Comparison of ENCODE assay signal across 8 cellular contexts in the genomic region with DNA sequence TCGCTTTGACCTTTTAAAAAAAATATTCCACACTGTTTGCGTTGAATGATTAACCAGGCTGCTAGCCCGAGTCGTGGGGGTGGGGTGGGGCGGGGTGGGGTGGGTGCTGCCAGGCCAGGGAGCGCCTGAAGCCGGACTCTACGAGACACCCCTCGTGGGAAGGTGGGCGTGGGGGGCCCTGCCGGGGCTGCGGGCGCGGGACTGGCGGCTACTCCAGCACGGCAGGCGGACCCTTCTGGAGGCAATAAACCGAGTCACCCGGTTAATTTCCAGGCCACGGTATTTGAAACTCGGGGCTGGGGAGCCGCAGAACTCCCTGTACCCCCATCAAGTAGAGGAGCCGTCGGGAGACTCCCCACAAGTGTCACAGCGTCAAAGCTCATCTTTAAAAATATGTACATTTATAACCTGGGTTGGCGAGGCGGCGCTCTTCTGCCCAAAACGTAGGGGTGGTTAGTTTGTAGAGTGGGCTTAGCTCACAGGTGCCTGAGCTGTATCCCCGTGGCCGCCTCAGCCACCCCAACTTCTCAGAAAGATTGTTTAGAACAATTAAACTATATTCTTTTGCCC. TPM values are rescaled to one million over a fixed set of nuclear protein-coding genes. Genes with fewer than 3 reads are reported as not detected.
DNase-seq lines count a peak whose midpoint lies in the region; FAIRE-seq and TF ChIP-seq lines count a peak whose summit lies in the region.

No MANE protein-coding gene starts in this region.

- H3K9me3 ChIP-seq in Peyer's patch = no peaks in the 10 kb centered on the region
- no peaks in the 10 kb centered on the region for H3K9me3 ChIP-seq in small intestine (ENCODE audit: control insufficient read depth, low read depth)

- peaks cover under 1% of the 10 kb centered on the region for H3K36me3 Mint-ChIP-seq in activated naive CD8-positive, alpha-beta T cell

- H3K4me3 ChIP-seq in Peyer's patch (peak overlapping the region; percentile 69 to 96 (median 87)), small intestine (ENCODE audit: low read depth in 1 of 2, low read length in 2 of 2) (peak overlapping the region; percentile 90 to 99)

- H3K4me1 ChIP-seq in Peyer's patch = peaks cover 0 to 35% (median 13%) of the 10 kb centered on the region in 4 donors
- peaks cover 2 to 5% of the 10 kb centered on the region in 2 donors for H3K4me1 ChIP-seq in small intestine (ENCODE audit: control insufficient read depth in 2 of 2, insufficient read depth in 1 of 2, low read depth in 1 of 2, low read length in 1 of 2)

- 0 to 1% (median 1%) methylated on average over 30 to 31 of the region's 31 CpGs for WGBS in small intestine, 3 donors

- H3K27me3 Mint-ChIP-seq in activated naive CD8-positive, alpha-beta T cell = no peaks in the 10 kb centered on the region

- H3K27ac Mint-ChIP-seq in activated naive CD8-positive, alpha-beta T cell = peak overlapping the region; percentile 93

- no peaks in the 10 kb centered on the region for H3K9me3 Mint-ChIP-seq in activated naive CD8-positive, alpha-beta T cell (ENCODE audit: low read depth)

- H3K4me1 Mint-ChIP-seq in activated naive CD8-positive, alpha-beta T cell (ENCODE audit: low read depth) = peaks cover 44% of the 10 kb centered on the region

- H3K4me3 Mint-ChIP-seq in activated naive CD8-positive, alpha-beta T cell = peak overlapping the region; percentile 88

- peak; percentile 51 for DNase-seq in NCI-H82 (lab: John Stamatoyannopoulos, UW)
- no peak for DNase-seq in NCI-H82 treated with DMSO at 0.1 percent for 48 hours (lab: John Stamatoyannopoulos, UW; ENCODE audit: unreplicated experiment)
- peak; percentile 60 to 68 (median 63) for DNase-seq in Peyer's patch
- peak; percentile 34 for DNase-seq in hepatic stellate cell (ENCODE audit: low spot score)
- DNase-seq in small intestine = peak; percentile 64
- no peak for DNase-seq in HTR-8/SVneo (ENCODE audit: insufficient read length, low spot score)
- DNase-seq in NK-92 treated with Interleukin-12 subunit alpha and Interleukin-12 subunit beta, amount 100 ng/mL, for 24 hours (lab: John Stamatoyannopoulos, UW) = no peak

- no peak for TF ChIP-seq CTCF in Peyer's patch (IDR thresholded peaks at IDR 0.05)

- no peak for TF ChIP-seq POLR2A in Peyer's patch (IDR thresholded peaks at IDR 0.05)

- peak overlapping the region; percentile 93 to 99 (median 98) for H3K27ac ChIP-seq in Peyer's patch
- peak overlapping the region; percentile 64 to 94 for H3K27ac ChIP-seq in small intestine (ENCODE audit: low read depth in 1 of 2, low read length in 1 of 2)

- H3K36me3 ChIP-seq in Peyer's patch = no peaks in the 10 kb centered on the region
- H3K36me3 ChIP-seq in small intestine (ENCODE audit: control insufficient read depth in 2 of 2, insufficient read depth in 2 of 2, low read length in 2 of 2) = no peaks in the 10 kb centered on the region

- FAIRE-seq in small intestine (lab: Jason Lieb, UNC) (no peak), HTR-8/SVneo (lab: Jason Lieb, UNC) (no peak)

- H3K27me3 ChIP-seq in Peyer's patch = no peaks in the 10 kb centered on the region
- no peaks in the 10 kb centered on the region for H3K27me3 ChIP-seq in small intestine (ENCODE audit: control insufficient read depth in 2 of 2, insufficient read depth in 2 of 2, low read length in 2 of 2)

RNA-seq across cellular contexts. Expression of a gene that starts 1.2 kb away (rescaled TPM):
- 10 to 100 TPM in 3 of 4 donors, 1 to 10 TPM in 1; 5.8 to 25.6 (median 18.7) TPM for total RNA-seq in Peyer's patch
- 10 to 100 TPM; 13.4 to 24.3 (median 14.1) TPM for polyA plus RNA-seq in small intestine

Comparison
In these comparisons a context has a peak if more than half of its experiments do, and no peak if none do; other contexts are left out.
1. DNase-seq: peak in NCI-H82 (single experiment), Peyer's patch (3 of 3), hepatic stellate cell (single experiment) and small intestine (single experiment); none in NCI-H82 treated with DMSO at 0.1 percent for 48 hours (single experiment), HTR-8/SVneo (single experiment) and NK-92 treated with Interleukin-12 subunit alpha and Interleukin-12 subunit beta, amount 100 ng/mL, for 24 hours (single experiment).